In the genomic region with DNA sequence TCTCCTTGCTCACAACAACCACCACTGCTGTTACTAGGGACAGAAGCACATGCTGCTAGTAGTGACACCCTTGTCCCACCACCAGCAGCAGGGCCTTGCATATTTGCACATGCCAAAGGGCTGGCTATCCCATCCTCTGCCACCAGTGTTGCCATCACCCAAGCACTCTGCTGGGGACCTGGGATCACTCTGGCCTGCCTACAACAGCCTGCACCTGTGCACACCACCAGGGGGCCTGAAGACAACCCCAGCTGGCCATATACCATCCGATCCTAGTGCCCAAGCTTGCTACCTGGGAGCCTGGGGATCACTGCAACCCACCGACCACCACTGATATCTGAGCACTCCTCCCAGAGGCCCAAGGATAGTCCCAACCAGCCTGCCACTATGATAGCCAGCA, we compare ENCODE assay signal across 1 cellular context.
TF ChIP-seq lines count a peak whose summit lies in the region.

No MANE protein-coding gene starts in this region.

TF ChIP-seq in H1, 55 proteins besides CTCF, POLR2A, EP300 and RAD21 (continued from another document):
- TF ChIP-seq, protein P1, sequence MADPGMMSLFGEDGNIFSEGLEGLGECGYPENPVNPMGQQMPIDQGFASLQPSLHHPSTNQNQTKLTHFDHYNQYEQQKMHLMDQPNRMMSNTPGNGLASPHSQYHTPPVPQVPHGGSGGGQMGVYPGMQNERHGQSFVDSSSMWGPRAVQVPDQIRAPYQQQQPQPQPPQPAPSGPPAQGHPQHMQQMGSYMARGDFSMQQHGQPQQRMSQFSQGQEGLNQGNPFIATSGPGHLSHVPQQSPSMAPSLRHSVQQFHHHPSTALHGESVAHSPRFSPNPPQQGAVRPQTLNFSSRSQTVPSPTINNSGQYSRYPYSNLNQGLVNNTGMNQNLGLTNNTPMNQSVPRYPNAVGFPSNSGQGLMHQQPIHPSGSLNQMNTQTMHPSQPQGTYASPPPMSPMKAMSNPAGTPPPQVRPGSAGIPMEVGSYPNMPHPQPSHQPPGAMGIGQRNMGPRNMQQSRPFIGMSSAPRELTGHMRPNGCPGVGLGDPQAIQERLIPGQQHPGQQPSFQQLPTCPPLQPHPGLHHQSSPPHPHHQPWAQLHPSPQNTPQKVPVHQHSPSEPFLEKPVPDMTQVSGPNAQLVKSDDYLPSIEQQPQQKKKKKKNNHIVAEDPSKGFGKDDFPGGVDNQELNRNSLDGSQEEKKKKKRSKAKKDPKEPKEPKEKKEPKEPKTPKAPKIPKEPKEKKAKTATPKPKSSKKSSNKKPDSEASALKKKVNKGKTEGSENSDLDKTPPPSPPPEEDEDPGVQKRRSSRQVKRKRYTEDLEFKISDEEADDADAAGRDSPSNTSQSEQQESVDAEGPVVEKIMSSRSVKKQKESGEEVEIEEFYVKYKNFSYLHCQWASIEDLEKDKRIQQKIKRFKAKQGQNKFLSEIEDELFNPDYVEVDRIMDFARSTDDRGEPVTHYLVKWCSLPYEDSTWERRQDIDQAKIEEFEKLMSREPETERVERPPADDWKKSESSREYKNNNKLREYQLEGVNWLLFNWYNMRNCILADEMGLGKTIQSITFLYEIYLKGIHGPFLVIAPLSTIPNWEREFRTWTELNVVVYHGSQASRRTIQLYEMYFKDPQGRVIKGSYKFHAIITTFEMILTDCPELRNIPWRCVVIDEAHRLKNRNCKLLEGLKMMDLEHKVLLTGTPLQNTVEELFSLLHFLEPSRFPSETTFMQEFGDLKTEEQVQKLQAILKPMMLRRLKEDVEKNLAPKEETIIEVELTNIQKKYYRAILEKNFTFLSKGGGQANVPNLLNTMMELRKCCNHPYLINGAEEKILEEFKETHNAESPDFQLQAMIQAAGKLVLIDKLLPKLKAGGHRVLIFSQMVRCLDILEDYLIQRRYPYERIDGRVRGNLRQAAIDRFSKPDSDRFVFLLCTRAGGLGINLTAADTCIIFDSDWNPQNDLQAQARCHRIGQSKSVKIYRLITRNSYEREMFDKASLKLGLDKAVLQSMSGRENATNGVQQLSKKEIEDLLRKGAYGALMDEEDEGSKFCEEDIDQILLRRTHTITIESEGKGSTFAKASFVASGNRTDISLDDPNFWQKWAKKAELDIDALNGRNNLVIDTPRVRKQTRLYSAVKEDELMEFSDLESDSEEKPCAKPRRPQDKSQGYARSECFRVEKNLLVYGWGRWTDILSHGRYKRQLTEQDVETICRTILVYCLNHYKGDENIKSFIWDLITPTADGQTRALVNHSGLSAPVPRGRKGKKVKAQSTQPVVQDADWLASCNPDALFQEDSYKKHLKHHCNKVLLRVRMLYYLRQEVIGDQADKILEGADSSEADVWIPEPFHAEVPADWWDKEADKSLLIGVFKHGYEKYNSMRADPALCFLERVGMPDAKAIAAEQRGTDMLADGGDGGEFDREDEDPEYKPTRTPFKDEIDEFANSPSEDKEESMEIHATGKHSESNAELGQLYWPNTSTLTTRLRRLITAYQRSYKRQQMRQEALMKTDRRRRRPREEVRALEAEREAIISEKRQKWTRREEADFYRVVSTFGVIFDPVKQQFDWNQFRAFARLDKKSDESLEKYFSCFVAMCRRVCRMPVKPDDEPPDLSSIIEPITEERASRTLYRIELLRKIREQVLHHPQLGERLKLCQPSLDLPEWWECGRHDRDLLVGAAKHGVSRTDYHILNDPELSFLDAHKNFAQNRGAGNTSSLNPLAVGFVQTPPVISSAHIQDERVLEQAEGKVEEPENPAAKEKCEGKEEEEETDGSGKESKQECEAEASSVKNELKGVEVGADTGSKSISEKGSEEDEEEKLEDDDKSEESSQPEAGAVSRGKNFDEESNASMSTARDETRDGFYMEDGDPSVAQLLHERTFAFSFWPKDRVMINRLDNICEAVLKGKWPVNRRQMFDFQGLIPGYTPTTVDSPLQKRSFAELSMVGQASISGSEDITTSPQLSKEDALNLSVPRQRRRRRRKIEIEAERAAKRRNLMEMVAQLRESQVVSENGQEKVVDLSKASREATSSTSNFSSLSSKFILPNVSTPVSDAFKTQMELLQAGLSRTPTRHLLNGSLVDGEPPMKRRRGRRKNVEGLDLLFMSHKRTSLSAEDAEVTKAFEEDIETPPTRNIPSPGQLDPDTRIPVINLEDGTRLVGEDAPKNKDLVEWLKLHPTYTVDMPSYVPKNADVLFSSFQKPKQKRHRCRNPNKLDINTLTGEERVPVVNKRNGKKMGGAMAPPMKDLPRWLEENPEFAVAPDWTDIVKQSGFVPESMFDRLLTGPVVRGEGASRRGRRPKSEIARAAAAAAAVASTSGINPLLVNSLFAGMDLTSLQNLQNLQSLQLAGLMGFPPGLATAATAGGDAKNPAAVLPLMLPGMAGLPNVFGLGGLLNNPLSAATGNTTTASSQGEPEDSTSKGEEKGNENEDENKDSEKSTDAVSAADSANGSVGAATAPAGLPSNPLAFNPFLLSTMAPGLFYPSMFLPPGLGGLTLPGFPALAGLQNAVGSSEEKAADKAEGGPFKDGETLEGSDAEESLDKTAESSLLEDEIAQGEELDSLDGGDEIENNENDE (IDR thresholded peaks at IDR 0.05; ENCODE audit: insufficient replicate concordance, low read length): no peak
TF ChIP-seq in H1: peak in this region for 0.
